In the genomic region with DNA sequence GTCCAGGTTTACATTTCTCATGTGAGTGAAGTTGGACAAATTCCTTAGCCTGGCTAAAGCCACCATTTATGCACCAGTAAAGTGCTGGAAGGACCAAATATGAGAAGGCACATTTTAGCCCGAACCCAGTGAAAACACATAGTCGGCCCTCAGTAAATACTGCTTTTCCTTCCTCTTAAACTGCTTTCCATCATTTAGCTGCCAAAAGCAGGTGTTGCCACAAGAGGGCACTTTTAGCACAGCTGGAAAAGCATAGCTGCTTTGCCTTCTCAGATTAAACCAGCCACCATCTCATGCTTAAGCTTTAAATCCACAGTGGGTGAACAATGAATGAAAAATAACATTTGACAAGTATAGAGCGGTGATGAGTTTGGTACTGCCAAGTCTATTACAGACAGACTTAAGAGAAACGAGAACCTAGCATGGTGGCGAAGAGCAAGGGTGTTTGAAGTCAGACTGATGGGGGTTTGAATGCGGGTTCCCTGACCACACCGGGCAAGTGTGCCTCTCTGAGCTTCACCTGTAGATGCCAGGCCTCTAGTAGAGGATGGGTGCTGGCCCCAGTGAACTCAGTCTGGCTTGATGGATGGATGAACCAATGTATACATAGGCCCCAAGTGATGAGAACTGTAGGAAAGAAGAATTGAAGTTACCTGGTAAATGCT, we compare ENCODE assay signal across 8 cellular contexts. TPM values are rescaled to one million over a fixed set of nuclear protein-coding genes. Genes with fewer than 3 reads are reported as not detected.
DNase-seq lines count a peak whose midpoint lies in the region; ATAC-seq and TF ChIP-seq lines count a peak whose summit lies in the region.

No MANE protein-coding gene starts in this region.

- H3K4me2 ChIP-seq in PC-3 (ENCODE audit: low read length), result no peak overlapping the region
- no peak overlapping the region for H3K4me2 ChIP-seq in osteoblast (ENCODE audit: insufficient read depth, low read length)

- H3K9me3 Mint-ChIP-seq in activated T-cell treated with anti-CD3 and anti-CD28 coated beads, Interleukin-2, amount 50 U/mL, for 24 hours, result no peaks in the 10 kb centered on the region

- no peaks in the 10 kb centered on the region for H3K9me3 ChIP-seq in PC-3 (ENCODE audit: low read length)
- no peaks in the 10 kb centered on the region for H3K9me3 ChIP-seq in osteoblast (ENCODE audit: low read depth, low read length)

- peak; percentile 80 for ATAC-seq in GM19395 (IDR thresholded peaks at IDR 0.05; ENCODE audit: unreplicated experiment)
- peak; percentile 79 for ATAC-seq in PC-3

- POLR2A ChIA-PET in PC-3 (lab: Charles Lee; ENCODE audit: unreplicated experiment), result interaction anchor here (1.0 kb wide), 1 partner anchor 215 kb away, joined by 4 read pairs; no protein-coding TSS in a partner anchor

- H3K27me3 ChIP-seq in PC-3 (ENCODE audit: low read length) (no peaks in the 10 kb centered on the region), osteoblast (ENCODE audit: insufficient read depth, low read length) (no peaks in the 10 kb centered on the region)

- BruUV-seq in PC-3 (replicated peaks; lab: Mats Ljungman, UMichigan), result no TSS peak

- no peaks in the 10 kb centered on the region for H3K36me3 ChIP-seq in PC-3 (ENCODE audit: low read depth, low read length)
- peaks cover 3% of the 10 kb centered on the region for H3K36me3 ChIP-seq in osteoblast (ENCODE audit: insufficient read depth, low read length)

- H3K4me1 Mint-ChIP-seq in activated T-cell treated with anti-CD3 and anti-CD28 coated beads, Interleukin-2, amount 50 U/mL, for 24 hours (ENCODE audit: low read depth), result peaks cover 23% of the 10 kb centered on the region

- TF ChIP-seq CTCF in PC-3 (conservative IDR thresholded peaks at IDR 0.05; ENCODE audit: low read depth, low read length), result peak; percentile 93
- peak; percentile 93 for TF ChIP-seq CTCF in osteoblast (IDR thresholded peaks at IDR 0.05; ENCODE audit: extremely low read depth, low read depth, low read length)

- CTCF ChIA-PET in PC-3 (lab: Charles Lee), result interaction anchor here (0.6 to 1.7 kb wide), 2 partner anchors 110 to 153 kb away, joined by 3 to 6 read pairs; no protein-coding TSS in a partner anchor

- H3K4me3 Mint-ChIP-seq in activated T-cell treated with anti-CD3 and anti-CD28 coated beads, Interleukin-2, amount 50 U/mL, for 24 hours, result no peak overlapping the region

- no peaks in the 10 kb centered on the region for H3F3A ChIP-seq in PC-3 (ENCODE audit: low read length, unreplicated experiment)

- H3K4me1 ChIP-seq in PC-3 (ENCODE audit: insufficient read depth, low read length) (no peaks in the 10 kb centered on the region), osteoblast (ENCODE audit: insufficient read depth, low read length) (no peaks in the 10 kb centered on the region)

- no peak overlapping the region for H3K4me3 ChIP-seq in PC-3 (ENCODE audit: low read length)
- H3K4me3 ChIP-seq in osteoblast (ENCODE audit: insufficient read depth, low read length), result no peak overlapping the region

- H3K9ac ChIP-seq in PC-3 (ENCODE audit: low read length), result no peak overlapping the region

- peaks cover 44% of the 10 kb centered on the region for H3K36me3 Mint-ChIP-seq in activated T-cell treated with anti-CD3 and anti-CD28 coated beads, Interleukin-2, amount 50 U/mL, for 24 hours (ENCODE audit: low read depth)

- H3K27ac ChIP-seq in PC-3 (ENCODE audit: low read length), result no peak overlapping the region
- H3K27ac ChIP-seq in osteoblast (ENCODE audit: low read depth, low read length), result no peak overlapping the region

- H4K20me1 ChIP-seq in PC-3 (ENCODE audit: low read length) (no peaks in the 10 kb centered on the region), osteoblast (ENCODE audit: insufficient read depth, low read length) (no peaks in the 10 kb centered on the region)

- DNase-seq in CD1c-positive myeloid dendritic cell (ENCODE audit: extremely low spot score) (peak; percentile 53), HuH-7.5 (ENCODE audit: low spot score) (peak; percentile 20), PC-3 (peak; percentile 81), fibroblast of peridontal ligament (ENCODE audit: extremely low read depth) (peak; percentile 87), osteoblast (ENCODE audit: insufficient read length, low spot score, missing footprints) (peak; percentile 26), ureter (ENCODE audit: low spot score) (peak; percentile 71)
- DNase-seq in activated T-cell treated with anti-CD3 and anti-CD28 coated beads, Interleukin-2, amount 50 U/mL, for 24 hours, result peak; percentile 57

- H3K79me2 ChIP-seq in PC-3 (ENCODE audit: low read length) (no peaks in the 10 kb centered on the region), osteoblast (ENCODE audit: insufficient read depth, low read length) (no peaks in the 10 kb centered on the region)

- intact Hi-C loops in PC-3 (cut with micrococcal nuclease), result loop anchor here (1.0 to 5.0 kb wide), 5 partner anchors 56 to 506 kb away; a partner anchor contains a TSS

- no peak overlapping the region for H2AFZ ChIP-seq in PC-3 (ENCODE audit: low read length)
- H2AFZ ChIP-seq in osteoblast (ENCODE audit: low read length), result no peak overlapping the region

- H3K27ac Mint-ChIP-seq in activated T-cell treated with anti-CD3 and anti-CD28 coated beads, Interleukin-2, amount 50 U/mL, for 24 hours, result peak overlapping the region; percentile 38

- H3K9me2 ChIP-seq in PC-3 (replicated peaks; ENCODE audit: low read length), result no peaks in the 10 kb centered on the region

- no peaks in the 10 kb centered on the region for H3K27me3 Mint-ChIP-seq in activated T-cell treated with anti-CD3 and anti-CD28 coated beads, Interleukin-2, amount 50 U/mL, for 24 hours

RNA-seq across cellular contexts. Expression of a gene that starts 57.8 kb away (rescaled TPM):
- total RNA-seq in PC-3 (2014; rRNA removed) (5.3 and 6.1 TPM in 2 replicates), osteoblast (13.0 and 13.8 TPM in 2 replicates), ureter (27.6 TPM)

Comparison
In these comparisons a context has a peak if more than half of its experiments do, and no peak if none do; other contexts are left out.
1. DNase-seq: peak in every context shown above with its lines; median percentile 87 in fibroblast of peridontal ligament; 81 in PC-3; 71 in ureter; 57 in activated T-cell treated with anti-CD3 and anti-CD28 coated beads, Interleukin-2, amount 50 U/mL, for 24 hours; 53 in CD1c-positive myeloid dendritic cell; 26 in osteoblast; 20 in HuH-7.5.